In genomic region chr11:3454844-3455243, GRCh38 we compare ENCODE assay signal across 8 cellular contexts.
A peak's percentile ranks its signal among the peaks of the same experiment; 100 is the strongest.
DNase-seq lines count a peak whose midpoint lies in the region; ATAC-seq, FAIRE-seq and TF ChIP-seq lines count a peak whose summit lies in the region.
"Not testable (repeated sequence)": the region's sequence is repeated elsewhere in the genome, so short reads cannot be mapped to it uniquely, and the experiment has no call there.

No MANE protein-coding gene starts in this region.

- H3K4me3 ChIP-seq in BLaER1 treated with 17β-estradiol and CSF1 and Interleukin-3, amounts not matched to agents 10 nM and 100 nM; HL-60 (replicated peaks; ENCODE audit: insufficient read depth, low read length); OCI-LY1 (ENCODE audit: low read depth, low read length, poor library complexity, severe bottlenecking); K562: not testable (repeated sequence)

- H3K27ac ChIP-seq in BLaER1 treated with 17β-estradiol and CSF1 and Interleukin-3, amounts not matched to agents 10 nM and 100 nM; HL-60 (replicated peaks); OCI-LY1 (ENCODE audit: low read depth, low read length, poor library complexity, severe bottlenecking); K562 (ENCODE audit: extremely low read depth, low read depth, low read length): not testable (repeated sequence)

- H2AFZ ChIP-seq in OCI-LY1 (ENCODE audit: low read length) = not testable (repeated sequence)
- peak overlapping the region; percentile 51; the same call in 1 of the 2 replicates for H2AFZ ChIP-seq in K562 (ENCODE audit: low read depth, low read length)

- not testable (repeated sequence) for TF ChIP-seq POLR2A in K562 (conservative IDR thresholded peaks at IDR 0.05)

- in situ Hi-C loops in K562 (cut with MboI) = loop anchor here (25.0 kb wide), 1 partner anchor 357 kb away; the partner anchor contains the start of gene PGAP2

- 1% methylated on average over 16 of the region's 16 CpGs for WGBS in K562 (ENCODE audit: insufficient coverage, low coverage, missing lambda C conversion rate)

- peak overlapping the region in 6 of 11 experiments; percentile 9 to 68 (median 40); a peak in 8 of 22 replicates for H3K4me2 ChIP-seq in BLaER1 treated with 17β-estradiol and CSF1 and Interleukin-3, amounts not matched to agents 10 nM and 100 nM
- H3K4me2 ChIP-seq in OCI-LY1 (ENCODE audit: low read length) = not testable (repeated sequence)
- peak overlapping the region; percentile 37; the same call in 1 of the 2 replicates for H3K4me2 ChIP-seq in K562 (ENCODE audit: insufficient read depth, low read length)

- CTCF ChIA-PET in K562 (lab: Yijun Ruan, JAX; ENCODE audit: low intra/inter-chr PET ratio) = not testable (repeated sequence)

- not testable (repeated sequence) for H3K9ac ChIP-seq in BLaER1 treated with 17β-estradiol and CSF1 and Interleukin-3, amounts not matched to agents 10 nM and 100 nM; OCI-LY1 (ENCODE audit: low read length); K562 (ENCODE audit: insufficient read depth in 1 of 2, low read depth in 2 of 2, low read length in 2 of 2)

- peak; percentile 85 for TF ChIP-seq RAD21 in K562 (CRISPR knock-in tag; conservative IDR thresholded peaks at IDR 0.05 in 1 of 2, IDR thresholded peaks at IDR 0.05 in 1 of 2)

- intact Hi-C loops in K562 (cut with micrococcal nuclease) = loop anchor here (10.0 kb wide), 1 partner anchor 150 kb away; no protein-coding TSS in a partner anchor
- intact Hi-C loops in cardiac septum (cut with DNase I) = not testable (repeated sequence)

- DNase-seq in HL-60 (ENCODE audit: low read depth in 1 of 2, low spot score in 1 of 2) (peak; percentile 18 to 64), K562 (ENCODE audit: extremely low read depth in 1 of 4, low spot score in 3 of 4) (peak in 1 of 4 experiments; percentile 67), cardiac septum (ENCODE audit: low spot score) (peak; percentile 78), non-pigmented ciliary epithelial cell (ENCODE audit: low read depth) (peak; percentile 9)
- DNase-seq in activated CD4-positive, alpha-beta T cell treated with anti-CD3 and anti-CD28 coated beads, Interleukin-2, amount 50 U/mL, for 1 hour = peak; percentile 43
- DNase-seq in stimulated activated CD8-positive, alpha-beta memory T cell treated with anti-CD3 and anti-CD28 coated beads, Interleukin-15, amount 100 ng/mL, for 24 hours (ENCODE audit: low read depth) = peak; percentile 2

- TF ChIP-seq EP300 in K562 (IDR thresholded peaks at IDR 0.05; ENCODE audit: low read length) = not testable (repeated sequence)

- H3K9me2 ChIP-seq in OCI-LY1 (ENCODE audit: low read depth, low read length) = not testable (repeated sequence)

- BruUV-seq in K562 (replicated peaks; lab: Mats Ljungman, UMichigan) = not testable (repeated sequence)

- H3K9me1 ChIP-seq in K562 (ENCODE audit: control insufficient read depth, insufficient read depth, low read length) = not testable (repeated sequence)

- H3K27me3 ChIP-seq in BLaER1 treated with 17β-estradiol and CSF1 and Interleukin-3, amounts not matched to agents 10 nM and 100 nM; OCI-LY1 (ENCODE audit: insufficient read depth, low read length); K562 (ENCODE audit: control insufficient read depth in 2 of 2, insufficient read depth in 2 of 2, low read length in 2 of 2): not testable (repeated sequence)
- peaks cover 11% of the 10 kb centered on the region for H3K27me3 ChIP-seq in HL-60 (ENCODE audit: insufficient read depth, poor library complexity, severe bottlenecking)

- not testable (repeated sequence) for H3K36me3 ChIP-seq in BLaER1 treated with 17β-estradiol and CSF1 and Interleukin-3, amounts not matched to agents 10 nM and 100 nM; OCI-LY1 (ENCODE audit: insufficient read depth, low read length); K562 (ENCODE audit: control insufficient read depth, insufficient read depth, low read length)

- POLR2A ChIA-PET in K562 (lab: Yijun Ruan, JAX) = not testable (repeated sequence)

- peak; percentile 60 for FAIRE-seq in K562 (lab: Jason Lieb, UNC)

- H3F3A ChIP-seq in OCI-LY1 (ENCODE audit: insufficient read depth, low read length) = not testable (repeated sequence)

- not testable (repeated sequence) for H3K4me1 ChIP-seq in BLaER1 treated with 17β-estradiol and CSF1 and Interleukin-3, amounts not matched to agents 10 nM and 100 nM; OCI-LY1 (ENCODE audit: insufficient read depth, low read length, severe bottlenecking); K562 (replicated peaks in 1 of 2; ENCODE audit: control insufficient read depth in 2 of 2, insufficient read depth in 2 of 2, low read length in 2 of 2)

- H4K20me1 ChIP-seq in BLaER1 treated with 17β-estradiol and CSF1 and Interleukin-3, amounts not matched to agents 10 nM and 100 nM; OCI-LY1 (ENCODE audit: insufficient read depth, low read length); K562 (replicated peaks; ENCODE audit: control insufficient read depth, insufficient read depth, low read length): not testable (repeated sequence)

- not testable (repeated sequence) for H3K9me3 ChIP-seq in BLaER1 treated with 17β-estradiol and CSF1 and Interleukin-3, amounts not matched to agents 10 nM and 100 nM (replicated peaks in 1 of 11); OCI-LY1 (ENCODE audit: low read length); K562 (replicated peaks; ENCODE audit: control insufficient read depth, insufficient read depth, low read depth, low read length)

- peak; percentile 25 for TF ChIP-seq CTCF in HL-60 (IDR thresholded peaks at IDR 0.05; ENCODE audit: insufficient read depth, low read length)
- TF ChIP-seq CTCF in OCI-LY1 (IDR thresholded peaks at IDR 0.05; ENCODE audit: low read length) = peak; percentile 47; the same call in 1 of the 2 replicates
- TF ChIP-seq CTCF in K562 (IDR thresholded peaks at IDR 0.05 in 2 of 3, conservative IDR thresholded peaks at IDR 0.05 in 1 of 3; ENCODE audit: insufficient read depth in 2 of 3, low read depth in 1 of 3, low read length in 3 of 3) = peak; percentile 50 to 68 (median 57)

- H3K79me2 ChIP-seq in OCI-LY1 (ENCODE audit: insufficient read depth, low read length); K562 (ENCODE audit: control insufficient read depth, insufficient read depth, low read length): not testable (repeated sequence)

- ATAC-seq in K562 = not testable (repeated sequence)

TF ChIP-seq in K562, 482 proteins besides CTCF, POLR2A, EP300 and RAD21 (continues in another document):
- TF ChIP-seq, protein P1, sequence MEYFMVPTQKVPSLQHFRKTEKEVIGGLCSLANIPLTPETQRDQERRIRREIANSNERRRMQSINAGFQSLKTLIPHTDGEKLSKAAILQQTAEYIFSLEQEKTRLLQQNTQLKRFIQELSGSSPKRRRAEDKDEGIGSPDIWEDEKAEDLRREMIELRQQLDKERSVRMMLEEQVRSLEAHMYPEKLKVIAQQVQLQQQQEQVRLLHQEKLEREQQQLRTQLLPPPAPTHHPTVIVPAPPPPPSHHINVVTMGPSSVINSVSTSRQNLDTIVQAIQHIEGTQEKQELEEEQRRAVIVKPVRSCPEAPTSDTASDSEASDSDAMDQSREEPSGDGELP (CRISPR knock-in tag; IDR thresholded peaks at IDR 0.05; ENCODE audit: borderline replicate concordance) = 0 out of 2 replicates have a peak, but pooled peaks have one; percentile 12
- not testable (repeated sequence) for TF ChIP-seq ATF1 (CRISPR knock-in tag; IDR thresholded peaks at IDR 0.05)
- TF ChIP-seq ATF1 (tag; IDR thresholded peaks at IDR 0.05) (peak; percentile 29; the same call in 1 of the 2 replicates), ARID1B (IDR thresholded peaks at IDR 0.05) (0 out of 2 replicates have a peak, but pooled peaks have one; percentile 29), SOX6 (IDR thresholded peaks at IDR 0.05) (peak; percentile 21; the same call in 1 of the 2 replicates), CXXC5 (CRISPR knock-in tag; IDR thresholded peaks at IDR 0.05) (peak; percentile 35), EP400 (IDR thresholded peaks at IDR 0.05) (peak; percentile 14; the same call in 1 of the 2 replicates), STAG1 (CRISPR knock-in tag; IDR thresholded peaks at IDR 0.05; ENCODE audit: borderline replicate concordance) (peak; percentile 53; the same call in 1 of the 2 replicates), CC2D1A (IDR thresholded peaks at IDR 0.05) (0 out of 2 replicates have a peak, but pooled peaks have one; percentile 50), LCOR (CRISPR knock-in tag; IDR thresholded peaks at IDR 0.05) (0 out of 2 replicates have a peak, but pooled peaks have one; percentile 28), ETV1 (tag; conservative IDR thresholded peaks at IDR 0.05; ENCODE audit: low read depth) (peak; percentile 36; the same call in 1 of the 2 replicates), CREM (IDR thresholded peaks at IDR 0.05; ENCODE audit: low read depth) (0 out of 2 replicates have a peak, but pooled peaks have one; percentile 9), CTBP1 (IDR thresholded peaks at IDR 0.05; ENCODE audit: borderline replicate concordance) (peak; percentile 61; the same call in 1 of the 2 replicates), FOXK2 (conservative IDR thresholded peaks at IDR 0.05 in 1 of 2, IDR thresholded peaks at IDR 0.05 in 1 of 2; ENCODE audit: low read depth in 2 of 2) (peak; percentile 74 to 84; a peak in 3 of 4 replicates), L3MBTL2 (IDR thresholded peaks at IDR 0.05) (0 out of 2 replicates have a peak, but pooled peaks have one; percentile 24), NFIC (IDR thresholded peaks at IDR 0.05) (peak; percentile 26; the same call in 1 of the 2 replicates), ATF7 (IDR thresholded peaks at IDR 0.05) (peak; percentile 47)
- TF ChIP-seq, protein P2, sequence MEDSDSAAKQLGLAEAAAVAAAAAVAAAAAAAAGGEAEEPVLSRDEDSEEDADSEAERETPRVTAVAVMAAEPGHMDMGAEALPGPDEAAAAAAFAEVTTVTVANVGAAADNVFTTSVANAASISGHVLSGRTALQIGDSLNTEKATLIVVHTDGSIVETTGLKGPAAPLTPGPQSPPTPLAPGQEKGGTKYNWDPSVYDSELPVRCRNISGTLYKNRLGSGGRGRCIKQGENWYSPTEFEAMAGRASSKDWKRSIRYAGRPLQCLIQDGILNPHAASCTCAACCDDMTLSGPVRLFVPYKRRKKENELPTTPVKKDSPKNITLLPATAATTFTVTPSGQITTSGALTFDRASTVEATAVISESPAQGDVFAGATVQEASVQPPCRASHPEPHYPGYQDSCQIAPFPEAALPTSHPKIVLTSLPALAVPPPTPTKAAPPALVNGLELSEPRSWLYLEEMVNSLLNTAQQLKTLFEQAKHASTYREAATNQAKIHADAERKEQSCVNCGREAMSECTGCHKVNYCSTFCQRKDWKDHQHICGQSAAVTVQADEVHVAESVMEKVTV (CRISPR knock-in tag; IDR thresholded peaks at IDR 0.05) = peak; percentile 90
